7 cellular contexts compared by ENCODE assay signal in genomic region chr2:238057696-238058575, GRCh38. TPM values are rescaled to one million over a fixed set of nuclear protein-coding genes. Genes with fewer than 3 reads are reported as not detected.
DNase-seq lines count a peak whose midpoint lies in the region; ATAC-seq and TF ChIP-seq lines count a peak whose summit lies in the region.
"Not testable (repeated sequence)": the region's sequence is repeated elsewhere in the genome, so short reads cannot be mapped to it uniquely, and the experiment has no call there.

No MANE protein-coding gene starts in this region.

- peaks cover 21% of the 10 kb centered on the region for H3K4me1 ChIP-seq in CD8-positive, alpha-beta memory T cell (ENCODE audit: insufficient read depth, low read length)
- not testable (repeated sequence) for H3K4me1 ChIP-seq in HEK293 (ENCODE audit: control insufficient read depth, insufficient read depth, low read length)

- not testable (repeated sequence) for H3K4me3 ChIP-seq in CD8-positive, alpha-beta memory T cell (ENCODE audit: low read length); HEK293 (ENCODE audit: low read depth, low read length)

- H3K27me3 Mint-ChIP-seq in CD8-positive, alpha-beta memory T cell: peaks cover 18 to 26% of the 10 kb centered on the region in 2 donors
- peaks cover 11% of the 10 kb centered on the region for H3K27me3 Mint-ChIP-seq in activated naive CD4-positive, alpha-beta T cell treated with anti-CD3 and anti-CD28 coated beads, Interleukin-2, amount 50 U/mL, for 24 hours
- H3K27me3 Mint-ChIP-seq in nephron (ENCODE audit: low read depth); progenitor cell of endocrine pancreas: not testable (repeated sequence)

- not testable (repeated sequence) for H3K27ac ChIP-seq in CD8-positive, alpha-beta memory T cell (ENCODE audit: low read depth, low read length); HEK293 (ENCODE audit: extremely low read depth, low read depth, low read length)

- not testable (repeated sequence) for H3K36me3 ChIP-seq in CD8-positive, alpha-beta memory T cell (ENCODE audit: insufficient read depth, low read length); HEK293 (ENCODE audit: control insufficient read depth in 2 of 2, insufficient read depth in 1 of 2, low read length in 2 of 2)

- H3K9me3 Mint-ChIP-seq in CD8-positive, alpha-beta memory T cell; activated naive CD4-positive, alpha-beta T cell treated with anti-CD3 and anti-CD28 coated beads, Interleukin-2, amount 50 U/mL, for 24 hours; progenitor cell of endocrine pancreas (ENCODE audit: low read depth): not testable (repeated sequence)
- H3K9me3 Mint-ChIP-seq in nephron: peaks cover 15% of the 10 kb centered on the region

- H3K9me3 ChIP-seq in CD8-positive, alpha-beta memory T cell (ENCODE audit: low read length); HEK293 (ENCODE audit: control insufficient read depth, insufficient read depth, low read depth, low read length): not testable (repeated sequence)

- peaks cover 27 to 43% (median 34%) of the 10 kb centered on the region in 3 donors for H3K4me1 Mint-ChIP-seq in CD8-positive, alpha-beta memory T cell
- peaks cover 32% of the 10 kb centered on the region for H3K4me1 Mint-ChIP-seq in activated naive CD4-positive, alpha-beta T cell treated with anti-CD3 and anti-CD28 coated beads, Interleukin-2, amount 50 U/mL, for 24 hours
- H3K4me1 Mint-ChIP-seq in nephron (peaks cover 20% of the 10 kb centered on the region), progenitor cell of endocrine pancreas (ENCODE audit: low read depth) (peaks cover 17% of the 10 kb centered on the region)

- not testable (repeated sequence) for TF ChIP-seq CTCF in HEK293 (tag by site-specific recombination; IDR thresholded peaks at IDR 0.05); nephron (IDR thresholded peaks at IDR 0.05; ENCODE audit: unreplicated experiment in 3 of 3); progenitor cell of endocrine pancreas (IDR thresholded peaks at IDR 0.05; ENCODE audit: unreplicated experiment)

- CTCF ChIA-PET in CD8-positive, alpha-beta memory T cell (lab: Charles Lee); HEK293 (lab: Yijun Ruan, JAX): not testable (repeated sequence)

- DNase-seq in CD8-positive, alpha-beta memory T cell; progenitor cell of endocrine pancreas (ENCODE audit: low spot score, unreplicated experiment): not testable (repeated sequence)
- DNase-seq in NCI-H69 (lab: John Stamatoyannopoulos, UW) (peak; percentile 50), left lobe of liver (ENCODE audit: low spot score) (peak; percentile 40)

- not testable (repeated sequence) for H3K36me3 Mint-ChIP-seq in CD8-positive, alpha-beta memory T cell; activated naive CD4-positive, alpha-beta T cell treated with anti-CD3 and anti-CD28 coated beads, Interleukin-2, amount 50 U/mL, for 24 hours; nephron (ENCODE audit: low read depth); progenitor cell of endocrine pancreas (ENCODE audit: insufficient read depth)

- H3K27me3 ChIP-seq in CD8-positive, alpha-beta memory T cell (ENCODE audit: insufficient read depth, low read length, poor library complexity, severe bottlenecking): not testable (repeated sequence)

- peak overlapping the region in 2 of 8 donors; percentile 23 to 47 for H3K27ac Mint-ChIP-seq in CD8-positive, alpha-beta memory T cell
- not testable (repeated sequence) for H3K27ac Mint-ChIP-seq in activated naive CD4-positive, alpha-beta T cell treated with anti-CD3 and anti-CD28 coated beads, Interleukin-2, amount 50 U/mL, for 24 hours; nephron; progenitor cell of endocrine pancreas

- POLR2A ChIA-PET in CD8-positive, alpha-beta memory T cell (lab: Charles Lee); HEK293 (lab: Yijun Ruan, JAX): not testable (repeated sequence)

- ATAC-seq in left lobe of liver: not testable (repeated sequence)

- H3K4me3 Mint-ChIP-seq in CD8-positive, alpha-beta memory T cell: peak overlapping the region in 6 of 7 donors; percentile 13 to 83 (median 52)
- peak overlapping the region; percentile 0 for H3K4me3 Mint-ChIP-seq in activated naive CD4-positive, alpha-beta T cell treated with anti-CD3 and anti-CD28 coated beads, Interleukin-2, amount 50 U/mL, for 24 hours
- peak overlapping the region; percentile 67 to 76 (median 74) for H3K4me3 Mint-ChIP-seq in nephron
- peak overlapping the region; percentile 47 for H3K4me3 Mint-ChIP-seq in progenitor cell of endocrine pancreas (ENCODE audit: low read depth)

TF ChIP-seq in HEK293, 187 proteins besides CTCF, POLR2A, EP300 and RAD21:
- TF ChIP-seq ZBTB8A (tag by site-specific recombination; IDR thresholded peaks at IDR 0.05) (0 out of 2 replicates have a peak, but pooled peaks have one; percentile 20), SCRT2 (tag by site-specific recombination; IDR thresholded peaks at IDR 0.05) (peak; percentile 39; the same call in 1 of the 2 replicates)

RNA-seq across cellular contexts. Expression of gene SCLY, which starts 2.9 kb away (rescaled TPM):
- total RNA-seq in CD8-positive, alpha-beta memory T cell: 10 to 100 TPM; 64.8 to 70.5 TPM
- 16.1 TPM for polyA plus RNA-seq in CD8-positive, alpha-beta memory T cell
- total RNA-seq in left lobe of liver (40.6 TPM), progenitor cell of endocrine pancreas (49.2 and 55.1 TPM in 2 replicates)

RNA-seq across cellular contexts. Expression of gene ESPNL, which starts 42.2 kb away (rescaled TPM):
- not detected for total RNA-seq in CD8-positive, alpha-beta memory T cell
- polyA plus RNA-seq in CD8-positive, alpha-beta memory T cell: not detected
- 1.7 TPM for total RNA-seq in left lobe of liver
- total RNA-seq in progenitor cell of endocrine pancreas: 0.31 and 0.40 TPM in 2 replicates

Comparison
In these comparisons a context has a peak if more than half of its experiments do, and no peak if none do; other contexts are left out.
1. H3K4me3 Mint-ChIP-seq: peak in every context shown above with its lines; median percentile 74 in nephron; 52 in CD8-positive, alpha-beta memory T cell; 47 in progenitor cell of endocrine pancreas; 0 in activated naive CD4-positive, alpha-beta T cell treated with anti-CD3 and anti-CD28 coated beads, Interleukin-2, amount 50 U/mL, for 24 hours.